In genomic region chr13:72293206-72293605, GRCh38 we compare ENCODE assay signal across 19 cellular contexts.
"Had no signal": no experiment of that assay in that cellular context is flagged by ENCODE, and none has a peak within 500 bp of the region (broad histone marks: within the 10 kb centered on the region; RNA-seq: fewer than 3 reads in every experiment).

No MANE protein-coding gene starts in this region.

- H3K27ac Mint-ChIP-seq: activated CD4-positive, alpha-beta T cell treated with anti-CD3 and anti-CD28 coated beads, Interleukin-2, amount 10 ng/mL, durations not matched to agents 7 days and 5 days; activated naive CD4-positive, alpha-beta T cell treated with anti-CD3 and anti-CD28 coated beads for 36 hours; naive thymus-derived CD4-positive, alpha-beta T cell had no signal

- H3K4me3 Mint-ChIP-seq: activated CD4-positive, alpha-beta T cell treated with anti-CD3 and anti-CD28 coated beads, Interleukin-2, amount 10 ng/mL, durations not matched to agents 7 days and 5 days; activated naive CD4-positive, alpha-beta T cell treated with anti-CD3 and anti-CD28 coated beads for 36 hours; activated T-cell treated with anti-CD3 and anti-CD28 coated beads, Interleukin-2, amount 50 U/mL, for 4 hours; naive thymus-derived CD4-positive, alpha-beta T cell had no signal

- H3K36me3 Mint-ChIP-seq: naive thymus-derived CD4-positive, alpha-beta T cell had no signal

- H3K27me3 ChIP-seq: heart right ventricle, right atrium auricular region, tibial artery had no signal

- H3K36me3 ChIP-seq: heart right ventricle, prostate gland, right atrium auricular region, tibial artery had no signal

- H3K4me3 ChIP-seq: heart right ventricle, prostate gland, right atrium auricular region, skin epidermis, tibial artery had no signal

- H3K27me3 Mint-ChIP-seq: activated CD4-positive, alpha-beta T cell treated with anti-CD3 and anti-CD28 coated beads, Interleukin-2, amount 10 ng/mL, durations not matched to agents 7 days and 5 days; naive thymus-derived CD4-positive, alpha-beta T cell had no signal

- DNase-seq: activated CD4-positive, alpha-beta T cell treated with anti-CD3 and anti-CD28 coated beads, Interleukin-2, amount 10 ng/mL, durations not matched to agents 7 days and 5 days; activated CD8-positive, alpha-beta memory T cell treated with anti-CD3 and anti-CD28 coated beads, Interleukin-2, amount 50 U/mL, for 4 hours; activated naive CD4-positive, alpha-beta T cell treated with anti-CD3 and anti-CD28 coated beads for 36 hours; activated T-cell treated with anti-CD3 and anti-CD28 coated beads, Interleukin-2, amount 50 U/mL, for 4 hours; anterior cingulate cortex; effector CD8-positive, alpha-beta T cell; foreskin melanocyte; heart right ventricle; kidney glomerular epithelial cell; mesendoderm; naive thymus-derived CD4-positive, alpha-beta T cell; stimulated activated naive CD8-positive, alpha-beta T cell treated with anti-CD3 and anti-CD28 coated beads, Interleukin-15, Interleukin-2, amounts not matched to agents 100 U/mL and 50 U/mL, for 24 hours; substantia nigra; T1000; tibial artery had no signal

- H3K27ac ChIP-seq: heart right ventricle, prostate gland, right atrium auricular region, skin epidermis, tibial artery had no signal

- H3K4me1 Mint-ChIP-seq: activated CD4-positive, alpha-beta T cell treated with anti-CD3 and anti-CD28 coated beads, Interleukin-2, amount 10 ng/mL, durations not matched to agents 7 days and 5 days; naive thymus-derived CD4-positive, alpha-beta T cell had no signal

- H3K4me1 ChIP-seq: prostate gland, right atrium auricular region, tibial artery had no signal

- H3K9me3 ChIP-seq: prostate gland, right atrium auricular region, tibial artery had no signal

- ATAC-seq: activated CD4-positive, CD25-positive, alpha-beta regulatory T cell treated with anti-CD3 and anti-CD28 coated beads, Interleukin-2, amount 50 U/mL, for 24 hours; activated T-cell treated with anti-CD3 and anti-CD28 coated beads, Interleukin-2, amount 50 U/mL, for 4 hours; heart right ventricle; naive thymus-derived CD4-positive, alpha-beta T cell; stimulated activated naive CD8-positive, alpha-beta T cell treated with anti-CD3 and anti-CD28 coated beads, Interleukin-15, Interleukin-2, amounts not matched to agents 100 U/mL and 50 U/mL, for 24 hours had no signal
